In the genomic region with DNA sequence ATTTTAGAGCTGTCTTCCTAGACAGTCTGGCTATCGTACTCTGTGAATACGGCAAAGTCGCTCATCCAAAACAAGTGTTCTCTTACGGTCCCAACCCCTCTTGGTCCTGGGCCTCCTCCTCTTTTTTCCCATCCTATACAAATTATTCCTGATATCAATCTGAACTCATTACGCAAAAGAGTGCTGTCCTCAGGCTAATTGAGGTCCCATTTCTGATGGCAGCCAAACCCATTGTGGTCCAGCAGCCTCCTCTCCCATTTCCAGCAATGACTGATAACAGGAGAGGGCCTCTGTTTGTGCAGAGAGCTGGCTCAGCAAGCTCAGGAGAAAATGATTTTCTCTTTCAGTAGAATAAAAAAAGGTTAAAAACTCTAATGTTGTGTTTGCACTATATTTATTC, we compare ENCODE assay signal across 8 cellular contexts.
"Had no signal": no experiment of that assay in that cellular context is flagged by ENCODE, and none has a peak within 500 bp of the region (broad histone marks: within the 10 kb centered on the region; RNA-seq: fewer than 3 reads in every experiment).

No MANE protein-coding gene starts in this region.

- H2AFZ ChIP-seq: GM23248 had no signal

- H3K9me3 ChIP-seq: HAP-1 had no signal

- ATAC-seq: HCT116, HepG2 had no signal

- H3K9ac ChIP-seq: GM23248 had no signal

- H3K4me1 ChIP-seq: HAP-1 had no signal

- DNase-seq: GM23248, GOT3, H7, HFFc6 had no signal

- H3K4me3 ChIP-seq: GM23248, HAP-1 had no signal

- H3K27ac ChIP-seq: GM23248, HL-60 had no signal

- H3K36me3 ChIP-seq: HAP-1 had no signal
